20 cellular contexts compared by ENCODE assay signal in genomic region chr7:26743205-26743604, GRCh38.
"Had no signal": no experiment of that assay in that cellular context is flagged by ENCODE, and none has a peak within 500 bp of the region (broad histone marks: within the 10 kb centered on the region; RNA-seq: fewer than 3 reads in every experiment).

No MANE protein-coding gene starts in this region.

- H3K9me3 ChIP-seq: heart left ventricle, left ventricle myocardium inferior, lower lobe of right lung, ovary had no signal

- H3K4me2 ChIP-seq: neural progenitor cell, smooth muscle cell had no signal

- H3K27ac ChIP-seq: dorsolateral prefrontal cortex, heart left ventricle, left ventricle myocardium inferior, lower lobe of right lung, neural progenitor cell, ovary had no signal

- H3K4me3 ChIP-seq: dorsolateral prefrontal cortex, heart left ventricle, left ventricle myocardium inferior, lower lobe of right lung, neural progenitor cell, ovary, smooth muscle cell had no signal

- DNase-seq: cortex of kidney; dorsolateral prefrontal cortex; effector CD8-positive, alpha-beta T cell; heart left ventricle; hippocampal formation; left ventricle myocardium inferior; lower lobe of right lung; midbrain; nucleus accumbens; ovary; right cardiac atrium; stimulated activated CD4-positive, alpha-beta T cell treated with anti-CD3 and anti-CD28 coated beads, Interleukin-2, amount 100 ng/mL, for 48 hours; stimulated activated naive CD4-positive, alpha-beta T cell treated with Interleukin-2 at 50 U/mL for 16 hours; trophoblast cell had no signal

- FAIRE-seq: frontal cortex, urothelium cell line had no signal

- H3K9ac ChIP-seq: neural progenitor cell had no signal

- H3K36me3 ChIP-seq: left ventricle myocardium inferior, neural progenitor cell, ovary had no signal

- H3K27me3 ChIP-seq: neural progenitor cell, ovary had no signal

- H2AFZ ChIP-seq: neural progenitor cell had no signal

- ATAC-seq: esophagus mucosa; heart left ventricle; lower lobe of right lung; natural killer cell treated with Interleukin-12 subunit alpha and Interleukin-12 subunit beta and Interleukin-15 and Interleukin-18, amount 100 ng/mL, for 72 hours; right cardiac atrium had no signal

- H3K4me1 ChIP-seq: heart left ventricle, left ventricle myocardium inferior, lower lobe of right lung, neural progenitor cell had no signal
